Comparison of ENCODE assay signal across 1 cellular context in the genomic region with DNA sequence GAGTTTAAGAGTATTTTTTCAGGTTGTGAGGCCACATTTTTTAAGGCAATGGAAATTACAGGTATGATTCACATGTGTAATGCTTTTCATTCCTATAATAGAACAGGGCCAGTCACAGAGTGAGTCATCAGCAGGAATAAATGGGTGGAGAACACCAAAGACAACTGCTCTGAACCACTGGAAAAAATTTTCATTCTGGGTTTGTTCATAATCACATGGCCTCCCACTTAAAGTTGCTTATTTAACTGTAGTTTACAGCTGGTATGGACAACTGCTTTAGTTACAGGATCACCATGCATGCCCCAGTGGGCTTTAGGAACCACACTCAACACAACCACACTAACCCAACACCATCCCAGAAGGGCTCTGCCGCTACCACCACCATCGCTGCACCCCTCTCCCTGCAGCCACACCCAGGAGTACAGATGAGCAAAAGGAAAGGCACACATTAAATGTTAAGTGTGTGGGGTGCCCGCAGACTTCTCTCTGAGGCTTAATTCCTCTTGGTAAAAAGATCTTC.
TF ChIP-seq lines count a peak whose summit lies in the region.

No MANE protein-coding gene starts in this region.

TF ChIP-seq in SK-N-SH, 30 proteins besides CTCF, POLR2A, EP300 and RAD21 (continued from another document):
- TF ChIP-seq, protein P1, sequence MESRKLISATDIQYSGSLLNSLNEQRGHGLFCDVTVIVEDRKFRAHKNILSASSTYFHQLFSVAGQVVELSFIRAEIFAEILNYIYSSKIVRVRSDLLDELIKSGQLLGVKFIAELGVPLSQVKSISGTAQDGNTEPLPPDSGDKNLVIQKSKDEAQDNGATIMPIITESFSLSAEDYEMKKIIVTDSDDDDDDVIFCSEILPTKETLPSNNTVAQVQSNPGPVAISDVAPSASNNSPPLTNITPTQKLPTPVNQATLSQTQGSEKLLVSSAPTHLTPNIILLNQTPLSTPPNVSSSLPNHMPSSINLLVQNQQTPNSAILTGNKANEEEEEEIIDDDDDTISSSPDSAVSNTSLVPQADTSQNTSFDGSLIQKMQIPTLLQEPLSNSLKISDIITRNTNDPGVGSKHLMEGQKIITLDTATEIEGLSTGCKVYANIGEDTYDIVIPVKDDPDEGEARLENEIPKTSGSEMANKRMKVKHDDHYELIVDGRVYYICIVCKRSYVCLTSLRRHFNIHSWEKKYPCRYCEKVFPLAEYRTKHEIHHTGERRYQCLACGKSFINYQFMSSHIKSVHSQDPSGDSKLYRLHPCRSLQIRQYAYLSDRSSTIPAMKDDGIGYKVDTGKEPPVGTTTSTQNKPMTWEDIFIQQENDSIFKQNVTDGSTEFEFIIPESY (IDR thresholded peaks at IDR 0.05; ENCODE audit: borderline replicate concordance, low read depth), result no peak
- TF ChIP-seq TAF1 (IDR thresholded peaks at IDR 0.05; ENCODE audit: borderline replicate concordance, low read depth, low read length), result no peak
- no peak for TF ChIP-seq RFX5 (IDR thresholded peaks at IDR 0.05; ENCODE audit: low read length)
- no peak for TF ChIP-seq USF2 (IDR thresholded peaks at IDR 0.05; ENCODE audit: borderline replicate concordance, low read depth, low read length)
- peak; percentile 50; the same call in 1 of the 2 replicates for TF ChIP-seq POLR2AphosphoS5 (IDR thresholded peaks at IDR 0.05; ENCODE audit: low read depth, low read length)
- peak; percentile 64 for TF ChIP-seq TCF12 (IDR thresholded peaks at IDR 0.05)
- TF ChIP-seq, protein P2, sequence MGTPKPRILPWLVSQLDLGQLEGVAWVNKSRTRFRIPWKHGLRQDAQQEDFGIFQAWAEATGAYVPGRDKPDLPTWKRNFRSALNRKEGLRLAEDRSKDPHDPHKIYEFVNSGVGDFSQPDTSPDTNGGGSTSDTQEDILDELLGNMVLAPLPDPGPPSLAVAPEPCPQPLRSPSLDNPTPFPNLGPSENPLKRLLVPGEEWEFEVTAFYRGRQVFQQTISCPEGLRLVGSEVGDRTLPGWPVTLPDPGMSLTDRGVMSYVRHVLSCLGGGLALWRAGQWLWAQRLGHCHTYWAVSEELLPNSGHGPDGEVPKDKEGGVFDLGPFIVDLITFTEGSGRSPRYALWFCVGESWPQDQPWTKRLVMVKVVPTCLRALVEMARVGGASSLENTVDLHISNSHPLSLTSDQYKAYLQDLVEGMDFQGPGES (IDR thresholded peaks at IDR 0.05; ENCODE audit: low read depth, low read length), result no peak
- no peak for TF ChIP-seq NFIC (IDR thresholded peaks at IDR 0.05; ENCODE audit: borderline replicate concordance)
- TF ChIP-seq FOXM1 (IDR thresholded peaks at IDR 0.05; ENCODE audit: low read depth), result no peak
- TF ChIP-seq MXI1 (IDR thresholded peaks at IDR 0.05; ENCODE audit: low read depth, low read length), result no peak
- no peak for TF ChIP-seq CHD2 (IDR thresholded peaks at IDR 0.05; ENCODE audit: low read length, partially characterized antibody)
- no peak for TF ChIP-seq ELF1 (IDR thresholded peaks at IDR 0.05)
- TF ChIP-seq YY1 (IDR thresholded peaks at IDR 0.05; ENCODE audit: low read depth), result no peak
- 0 out of 2 replicates have a peak, but pooled peaks have one; percentile 22 for TF ChIP-seq USF1 (IDR thresholded peaks at IDR 0.05; ENCODE audit: borderline replicate concordance, low read depth)
- TF ChIP-seq SIN3A (IDR thresholded peaks at IDR 0.05; ENCODE audit: borderline replicate concordance, low read depth, low read length), result no peak
- no peak for TF ChIP-seq RCOR1 (IDR thresholded peaks at IDR 0.05; ENCODE audit: low read length)
- peak; percentile 30; the same call in 1 of the 2 replicates for TF ChIP-seq PBX3 (IDR thresholded peaks at IDR 0.05)
- no peak for TF ChIP-seq TEAD4 (IDR thresholded peaks at IDR 0.05; ENCODE audit: borderline replicate concordance, insufficient read depth)
- no peak for TF ChIP-seq NRF1 (IDR thresholded peaks at IDR 0.05; ENCODE audit: low read depth, low read length)
- peak; percentile 79 for TF ChIP-seq MEF2A (IDR thresholded peaks at IDR 0.05; ENCODE audit: borderline replicate concordance, low read depth)
- no peak for TF ChIP-seq GABPA (IDR thresholded peaks at IDR 0.05; ENCODE audit: low read depth)
